ENCODE assay signal across 19 cellular contexts in genomic region chr12:132461526-132461925, GRCh38.
"Had no signal": no experiment of that assay in that cellular context is flagged by ENCODE, and none has a peak within 500 bp of the region (broad histone marks: within the 10 kb centered on the region; RNA-seq: fewer than 3 reads in every experiment).

No MANE protein-coding gene starts in this region.

- ATAC-seq: foreskin keratinocyte; heart left ventricle; left lobe of liver; lower lobe of right lung; naive thymus-derived CD4-positive, alpha-beta T cell had no signal

- H3K36me3 Mint-ChIP-seq: naive thymus-derived CD4-positive, alpha-beta T cell had no signal

- H3K36me3 ChIP-seq: heart left ventricle, lower lobe of right lung, neutrophil, right atrium auricular region, stomach, thoracic aorta, transverse colon had no signal

- H3K4me1 ChIP-seq: foreskin keratinocyte, heart left ventricle, lower lobe of right lung, right atrium auricular region, stomach, transverse colon had no signal

- H3K4me3 ChIP-seq: heart left ventricle, lower lobe of right lung, right atrium auricular region, stomach, thoracic aorta, transverse colon had no signal

- H3K9me3 Mint-ChIP-seq: dendritic cell treated with granulocyte-macrophage colony-stimulating factor and Interleukin-4, amounts not matched to agents 40 ng/mL and 50 ng/mL, for 4 days had no signal

- H3K4me3 Mint-ChIP-seq: dendritic cell treated with granulocyte-macrophage colony-stimulating factor and Interleukin-4, amounts not matched to agents 40 ng/mL and 50 ng/mL, for 4 days; naive thymus-derived CD4-positive, alpha-beta T cell; nephron progenitor cell had no signal

- H3K27ac Mint-ChIP-seq: dendritic cell treated with granulocyte-macrophage colony-stimulating factor and Interleukin-4, amounts not matched to agents 40 ng/mL and 50 ng/mL, for 4 days; nephron progenitor cell had no signal

- H3K9me3 ChIP-seq: lower lobe of right lung, neutrophil, right atrium auricular region, stomach, thoracic aorta, transverse colon had no signal

- DNase-seq: foreskin keratinocyte; hippocampal formation; kidney glomerular epithelial cell; lower lobe of right lung; naive thymus-derived CD4-positive, alpha-beta T cell; nephron progenitor cell; small intestine; stimulated activated CD4-positive, alpha-beta T cell treated with anti-CD3 and anti-CD28 coated beads, Interleukin-12 subunit alpha, Interleukin-12 subunit beta, amount 100 ng/mL, for 4 hours; stimulated activated naive CD4-positive, alpha-beta T cell; stomach; substantia nigra; transverse colon had no signal

- H3K27me3 Mint-ChIP-seq: naive thymus-derived CD4-positive, alpha-beta T cell had no signal

- H3K27ac ChIP-seq: foreskin keratinocyte, heart left ventricle, lower lobe of right lung, neutrophil, right atrium auricular region, stomach, thoracic aorta, transverse colon had no signal

- FAIRE-seq: colon, small intestine had no signal

- H3K27me3 ChIP-seq: foreskin keratinocyte, neutrophil, right atrium auricular region had no signal
